Comparison of ENCODE assay signal across 11 cellular contexts in the genomic region with DNA sequence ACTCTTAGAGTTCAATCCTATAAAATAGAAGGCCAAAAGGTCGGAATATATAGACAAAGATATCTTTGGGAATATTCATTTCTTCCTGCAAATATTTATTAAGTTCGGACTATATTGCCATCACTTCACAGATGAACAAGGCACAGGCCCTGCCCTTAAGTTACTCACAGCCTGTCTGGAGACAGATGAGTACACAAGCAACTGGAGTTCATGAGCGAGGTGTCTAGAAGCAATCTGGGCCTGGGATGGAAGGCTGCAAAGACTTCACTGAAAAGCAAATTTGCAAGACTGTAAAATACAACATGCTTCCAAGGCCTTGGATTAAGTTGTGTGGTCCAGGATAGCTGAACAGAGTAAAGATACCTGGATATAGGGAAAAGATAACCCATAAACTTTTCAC. TPM values are rescaled to one million over a fixed set of nuclear protein-coding genes. Genes with fewer than 3 reads are reported as not detected.
A peak's percentile ranks its signal among the peaks of the same experiment; 100 is the strongest.
DNase-seq lines count a peak whose midpoint lies in the region; ATAC-seq and TF ChIP-seq lines count a peak whose summit lies in the region.
"Had no signal": no experiment of that assay in that cellular context is flagged by ENCODE, and none has a peak within 500 bp of the region (broad histone marks: within the 10 kb centered on the region; RNA-seq: fewer than 3 reads in every experiment).

No MANE protein-coding gene starts in this region.

- H3K4me1 ChIP-seq in stomach (peaks cover 27 to 54% (median 40%) of the 10 kb centered on the region in 4 donors), esophagus muscularis mucosa (peaks cover 13 to 46% (median 33%) of the 10 kb centered on the region in 4 donors)

- CTCF ChIA-PET in activated naive CD4-positive, alpha-beta T cell treated with anti-CD3 and anti-CD28 coated beads for 36 hours (lab: Charles Lee) = interaction anchor here (0.7 to 4.3 kb wide), 7 partner anchors 11 to 69 kb away, joined by 3 to 24 read pairs (median 5); a partner anchor contains a TSS
- CTCF ChIA-PET in activated CD4-positive, alpha-beta memory T cell treated with anti-CD3 and anti-CD28 coated beads for 36 hours (lab: Charles Lee) = interaction anchor here (0.6 to 2.7 kb wide), 7 partner anchors 10 to 1148 kb away, joined by 3 to 13 read pairs (median 3); a partner anchor contains a TSS

- no peak for TF ChIP-seq EP300 in stomach (IDR thresholded peaks at IDR 0.05)
- no peak for TF ChIP-seq EP300 in esophagus muscularis mucosa (IDR thresholded peaks at IDR 0.05)

- H3K4me3 Mint-ChIP-seq in activated naive CD4-positive, alpha-beta T cell treated with anti-CD3 and anti-CD28 coated beads for 36 hours = peak overlapping the region; percentile 82
- peak overlapping the region; percentile 95 for H3K4me3 Mint-ChIP-seq in activated CD4-positive, alpha-beta memory T cell treated with anti-CD3 and anti-CD28 coated beads for 36 hours

- 82 to 88% (median 84%) methylated on average over 3 of the region's 3 CpGs for WGBS in stomach, 5 donors
- 98% methylated on average over 3 of the region's 3 CpGs for WGBS in esophagus muscularis mucosa

- peak overlapping the region; percentile 98 for H3K27ac Mint-ChIP-seq in activated naive CD4-positive, alpha-beta T cell treated with anti-CD3 and anti-CD28 coated beads for 36 hours
- peak overlapping the region; percentile 98 for H3K27ac Mint-ChIP-seq in activated CD4-positive, alpha-beta memory T cell treated with anti-CD3 and anti-CD28 coated beads for 36 hours

- TF ChIP-seq POLR2A in stomach (IDR thresholded peaks at IDR 0.05) (no peak), esophagus muscularis mucosa (IDR thresholded peaks at IDR 0.05; ENCODE audit: low read depth) (no peak)

- intact Hi-C loops in activated naive CD4-positive, alpha-beta T cell treated with anti-CD3 and anti-CD28 coated beads for 36 hours (cut with micrococcal nuclease) = loop anchor here (10.0 kb wide), 1 partner anchor 1033 kb away; a partner anchor contains a TSS
- intact Hi-C loops in activated CD4-positive, alpha-beta memory T cell treated with anti-CD3 and anti-CD28 coated beads for 36 hours (cut with micrococcal nuclease) = loop anchor here (2.0 to 5.0 kb wide), 3 partner anchors 77 to 369 kb away; no protein-coding TSS in a partner anchor
- intact Hi-C loops in stomach (cut with DNase I; ENCODE audit: low total_unique reads) (no loop called here), esophagus muscularis mucosa (cut with DNase I) (loop anchor here (5.0 kb wide), 1 partner anchor 56 kb away; a partner anchor contains a TSS)

- H3K4me3 ChIP-seq in foreskin fibroblast (ENCODE audit: low read depth in 1 of 2, low read length in 2 of 2) = no peak overlapping the region
- no peak overlapping the region for H3K4me3 ChIP-seq in stomach
- no peak overlapping the region for H3K4me3 ChIP-seq in esophagus muscularis mucosa
- H3K4me3 ChIP-seq: HAP-1 had no signal

- peak; percentile 55 for DNase-seq in activated naive CD4-positive, alpha-beta T cell treated with anti-CD3 and anti-CD28 coated beads for 36 hours
- no peak for DNase-seq in activated naive CD4-positive, alpha-beta T cell (lab: John Stamatoyannopoulos, UW)
- DNase-seq in activated CD4-positive, alpha-beta memory T cell treated with anti-CD3 and anti-CD28 coated beads for 36 hours = peak; percentile 38
- DNase-seq in foreskin fibroblast = peak; percentile 42 to 64
- no peak for DNase-seq in stomach
- no peak for DNase-seq in esophagus muscularis mucosa (ENCODE audit: extremely low spot score)
- DNase-seq: NCI-H774 had no signal

- POLR2A ChIA-PET in activated CD4-positive, alpha-beta memory T cell treated with anti-CD3 and anti-CD28 coated beads for 36 hours (lab: Charles Lee) = interaction anchor here (1.4 to 2.2 kb wide), 5 partner anchors 14 to 92 kb away, joined by 3 to 12 read pairs (median 8); no protein-coding TSS in a partner anchor

- H3K36me3 ChIP-seq in stomach (no peaks in the 10 kb centered on the region), esophagus muscularis mucosa (no peaks in the 10 kb centered on the region)
- H3K36me3 ChIP-seq: HAP-1 had no signal

- TF ChIP-seq CTCF in foreskin fibroblast (IDR thresholded peaks at IDR 0.05; ENCODE audit: low read depth, low read length) = no peak
- no peak for TF ChIP-seq CTCF in stomach (IDR thresholded peaks at IDR 0.05)
- no peak for TF ChIP-seq CTCF in esophagus muscularis mucosa (IDR thresholded peaks at IDR 0.05)

- H3K9me3 Mint-ChIP-seq in activated naive CD4-positive, alpha-beta T cell treated with anti-CD3 and anti-CD28 coated beads for 36 hours = no peaks in the 10 kb centered on the region
- H3K9me3 Mint-ChIP-seq in activated CD4-positive, alpha-beta memory T cell treated with anti-CD3 and anti-CD28 coated beads for 36 hours = no peaks in the 10 kb centered on the region

- H3K36me3 Mint-ChIP-seq in activated naive CD4-positive, alpha-beta T cell treated with anti-CD3 and anti-CD28 coated beads for 36 hours (ENCODE audit: low read depth) = peaks cover 7% of the 10 kb centered on the region
- peaks cover 6% of the 10 kb centered on the region for H3K36me3 Mint-ChIP-seq in activated CD4-positive, alpha-beta memory T cell treated with anti-CD3 and anti-CD28 coated beads for 36 hours

- no peaks in the 10 kb centered on the region for H3K27me3 Mint-ChIP-seq in activated naive CD4-positive, alpha-beta T cell treated with anti-CD3 and anti-CD28 coated beads for 36 hours (ENCODE audit: low read depth)
- H3K27me3 Mint-ChIP-seq in activated CD4-positive, alpha-beta memory T cell treated with anti-CD3 and anti-CD28 coated beads for 36 hours = no peaks in the 10 kb centered on the region

- H3K9me3 ChIP-seq in stomach = no peaks in the 10 kb centered on the region
- H3K9me3 ChIP-seq in esophagus muscularis mucosa = no peaks in the 10 kb centered on the region
- H3K9me3 ChIP-seq: HAP-1 had no signal

- peaks cover 74% of the 10 kb centered on the region for H3K4me1 Mint-ChIP-seq in activated naive CD4-positive, alpha-beta T cell treated with anti-CD3 and anti-CD28 coated beads for 36 hours (ENCODE audit: low read depth)
- H3K4me1 Mint-ChIP-seq in activated CD4-positive, alpha-beta memory T cell treated with anti-CD3 and anti-CD28 coated beads for 36 hours (ENCODE audit: low read depth) = peaks cover 71% of the 10 kb centered on the region

- no peaks in the 10 kb centered on the region for H3K27me3 ChIP-seq in stomach
- no peaks in the 10 kb centered on the region for H3K27me3 ChIP-seq in esophagus muscularis mucosa

- ATAC-seq in HG03039 (IDR thresholded peaks at IDR 0.05; ENCODE audit: unreplicated experiment) = no peak
- no peak for ATAC-seq in HG03139 (IDR thresholded peaks at IDR 0.05; ENCODE audit: unreplicated experiment)
- ATAC-seq: HepG2 had no signal

- H3K27ac ChIP-seq in stomach (peak overlapping the region in 3 of 5 donors; percentile 64 to 87 (median 77)), esophagus muscularis mucosa (replicated peaks in 1 of 4) (peak overlapping the region in 1 of 4 donors; percentile 59)

RNA-seq across cellular contexts. Expression of a gene that starts 56.7 kb away (rescaled TPM):
- 10 to 100 TPM; 31.4 to 31.9 TPM for total RNA-seq in activated naive CD4-positive, alpha-beta T cell treated with anti-CD3 and anti-CD28 coated beads for 36 hours
- total RNA-seq in activated CD4-positive, alpha-beta memory T cell treated with anti-CD3 and anti-CD28 coated beads for 36 hours = 10 to 100 TPM; 21.1 to 23.3 TPM
- total RNA-seq in stomach = 10 to 100 TPM in 3 of 5 donors, 1 to 10 TPM in 2; 8.1 to 67.7 (median 45.9) TPM
- polyA plus RNA-seq in stomach = 1 to 10 TPM; 1.5 to 3.1 (median 2.1) TPM
- 10 to 100 TPM; 12.6 to 16.2 (median 13.4) TPM for total RNA-seq in esophagus muscularis mucosa

Comparison
In these comparisons a context has a peak if more than half of its experiments do, and no peak if none do; other contexts are left out.
1. DNase-seq: peak in activated naive CD4-positive, alpha-beta T cell treated with anti-CD3 and anti-CD28 coated beads for 36 hours (single experiment), activated CD4-positive, alpha-beta memory T cell treated with anti-CD3 and anti-CD28 coated beads for 36 hours (single experiment) and foreskin fibroblast (2 of 2); none in activated naive CD4-positive, alpha-beta T cell (0 of 4), stomach (single experiment) and esophagus muscularis mucosa (single experiment).